In genomic region chr3:81565066-81565465, GRCh38 we compare ENCODE assay signal across 24 cellular contexts.
"Had no signal": no experiment of that assay in that cellular context is flagged by ENCODE, and none has a peak within 500 bp of the region (broad histone marks: within the 10 kb centered on the region; RNA-seq: fewer than 3 reads in every experiment).

No MANE protein-coding gene starts in this region.

- H3K4me1 ChIP-seq: Peyer's patch had no signal

- H3K36me3 ChIP-seq: brain microvascular endothelial cell had no signal

- ATAC-seq: activated CD8-positive, alpha-beta memory T cell treated with anti-CD3 and anti-CD28 coated beads, Interleukin-2, amount 10 ng/mL, durations not matched to agents 7 days and 5 days; HepG2; T-helper 17 cell; WTC11 had no signal

- H3K27ac ChIP-seq: brain microvascular endothelial cell, Peyer's patch had no signal

- DNase-seq: activated CD4-positive, alpha-beta T cell treated with anti-CD3 and anti-CD28 coated beads for 1 hour; activated CD4-positive, alpha-beta T cell treated with anti-CD3 and anti-CD28 coated beads, Interleukin-2, amount 10 ng/mL, durations not matched to agents 24 days and 14 days; activated CD4-positive, alpha-beta T cell treated with anti-CD3 and anti-CD28 coated beads, Interleukin-2, amount 50 U/mL, for 48 hours; activated CD8-positive, alpha-beta memory T cell treated with anti-CD3 and anti-CD28 coated beads, Interleukin-2, amount 10 ng/mL, durations not matched to agents 7 days and 5 days; activated effector memory CD4-positive, alpha-beta T cell treated with Interleukin-2 at 50 U/mL for 16 hours; activated naive CD4-positive, alpha-beta T cell; activated T-cell treated with anti-CD3 and anti-CD28 coated beads, Interleukin-2, amount 50 U/mL, for 24 hours; amygdala; brain microvascular endothelial cell; NCI-H1048; NCI-H146; NCI-H187 treated with DMSO at 0.1 percent for 48 hours; NCI-H2081 treated with DMSO at 0.1 percent for 48 hours; NCI-H2227 treated with DMSO at 0.1 percent for 48 hours; NCI-H526; NCI-H774; OCI-M1; Peyer's patch; SIG-M5; T-helper 17 cell; T-helper 9 cell had no signal

- H3K9me3 ChIP-seq: Peyer's patch had no signal

- H3K4me3 ChIP-seq: Peyer's patch had no signal

- H3K27me3 ChIP-seq: brain microvascular endothelial cell, Peyer's patch had no signal

- FAIRE-seq: astrocyte, HepG2 had no signal
